ENCODE assay signal across 8 cellular contexts in genomic region chr19:10292206-10292788, GRCh38. TPM values are rescaled to one million over a fixed set of nuclear protein-coding genes. Genes with fewer than 3 reads are reported as not detected.
DNase-seq lines count a peak whose midpoint lies in the region; ATAC-seq and TF ChIP-seq lines count a peak whose summit lies in the region.

No MANE protein-coding gene starts in this region.

- H3K9me3 ChIP-seq in ovary (no peaks in the 10 kb centered on the region), uterus (no peaks in the 10 kb centered on the region)

- H3K27me3 ChIP-seq in GM06990 (replicated peaks; ENCODE audit: control insufficient read depth, insufficient read depth, low read length) (no peaks in the 10 kb centered on the region), ovary (peaks cover 6% of the 10 kb centered on the region), uterus (peaks cover 46 to 71% of the 10 kb centered on the region in 2 donors)

- H3K4me3 ChIP-seq in GM06990 (replicated peaks; ENCODE audit: low read depth, low read length) (peak overlapping the region; percentile 55), ovary (peak overlapping the region; percentile 4), uterus (no peak overlapping the region)

- WGBS in ovary, 3 donors, result 1 to 2% (median 2%) methylated on average over 22 to 45 of the region's 45 CpGs

- no peak for TF ChIP-seq EP300 in ovary (IDR thresholded peaks at IDR 0.05)

- H3K4me1 ChIP-seq in ovary (ENCODE audit: insufficient read depth), result peaks cover 21% of the 10 kb centered on the region
- peaks cover 0 to 36% of the 10 kb centered on the region in 2 donors for H3K4me1 ChIP-seq in uterus

- DNase-seq in GM06990 (ENCODE audit: extremely low read depth, insufficient read length), result peak; percentile 85
- peak; percentile 84 for DNase-seq in RPMI7951 (ENCODE audit: low read depth)
- DNase-seq in activated gamma-delta T cell treated with anti-CD3 and anti-CD28 coated beads, Interleukin-2, amount 50 U/mL, for 16 hours (ENCODE audit: low read depth), result peak; percentile 50
- peak; percentile 85 for DNase-seq in glomerular visceral epithelial cell (ENCODE audit: extremely low spot score)
- DNase-seq in ovary, result peak; percentile 59 to 85 (median 66)
- peak; percentile 53 to 54 for DNase-seq in uterus

- H3K27ac ChIP-seq in ovary (no peak overlapping the region), uterus (no peak overlapping the region)

- TF ChIP-seq POLR2A in ovary (IDR thresholded peaks at IDR 0.05), result no peak
- no peak for TF ChIP-seq POLR2A in uterus (IDR thresholded peaks at IDR 0.05)

- intact Hi-C loops in ovary (cut with DNase I) (no loop called here), uterus (cut with DNase I; ENCODE audit: low total_unique reads) (no loop called here)

- peak; percentile 40 for ATAC-seq in HG03039 (IDR thresholded peaks at IDR 0.05; ENCODE audit: unreplicated experiment)
- ATAC-seq in GM18858 (IDR thresholded peaks at IDR 0.05; ENCODE audit: unreplicated experiment), result no peak

- H3K36me3 ChIP-seq in GM06990 (ENCODE audit: control insufficient read depth, insufficient read depth, low read length) (no peaks in the 10 kb centered on the region), ovary (no peaks in the 10 kb centered on the region), uterus (no peaks in the 10 kb centered on the region)

- TF ChIP-seq CTCF in GM06990 (IDR thresholded peaks at IDR 0.05; ENCODE audit: insufficient read depth, low read length, poor library complexity, severe bottlenecking) (no peak), ovary (IDR thresholded peaks at IDR 0.05) (no peak), uterus (IDR thresholded peaks at IDR 0.05) (no peak)

RNA-seq across cellular contexts. Expression of gene ICAM5, which starts 2.5 kb away (rescaled TPM):
- 12.0 and 15.8 TPM in 2 replicates for total RNA-seq in RPMI7951 (2014; rRNA removed; shearing (Covaris generic))
- total RNA-seq in ovary (10 to 100 TPM in 3 of 7 donors, 1 to 10 TPM in 1, under 1 TPM in 3; 0.51 to 16.1 (median 2.5) TPM), uterus (under 1 TPM in 3 of 4 donors, not detected in 1; 0.07 to 0.88 (median 0.29) TPM)
- under 1 TPM in 1 of 2 donors, not detected in 1; 0.11 TPM for polyA plus RNA-seq in ovary

RNA-seq across cellular contexts. Expression of gene ICAM4, which starts 5.5 kb away (rescaled TPM):
- total RNA-seq in RPMI7951 (2014; rRNA removed; shearing (Covaris generic)), result 0.24 and 0.39 TPM in 2 replicates
- total RNA-seq in ovary (1 to 10 TPM in 2 of 7 donors, under 1 TPM in 5; 0.26 to 3.3 (median 0.60) TPM), uterus (under 1 TPM in 1 of 4 donors, not detected in 3; 0.41 TPM)
- under 1 TPM; 0.17 to 0.29 TPM for polyA plus RNA-seq in ovary

RNA-seq across cellular contexts. Expression of gene ZGLP1, which starts 17.3 kb away (rescaled TPM):
- total RNA-seq in RPMI7951 (2014; rRNA removed; shearing (Covaris generic)), result 0.88 and 1.2 TPM in 2 replicates
- 1 to 10 TPM; 2.6 to 5.6 (median 3.0) TPM for total RNA-seq in ovary
- polyA plus RNA-seq in ovary, result 1 to 10 TPM in 1 of 2 donors, under 1 TPM in 1; 0.27 to 4.5 TPM
- 1 to 10 TPM in 2 of 4 donors, not detected in 2; 1.0 to 2.5 TPM for total RNA-seq in uterus

RNA-seq across cellular contexts. Expression of gene ICAM1, which starts 21.4 kb away (rescaled TPM):
- total RNA-seq in RPMI7951 (2014; rRNA removed; shearing (Covaris generic)), result 75.1 and 81.1 TPM in 2 replicates
- 100 to 1,000 TPM in 1 of 7 donors, 10 to 100 TPM in 6; 12.1 to 116 (median 18.7) TPM for total RNA-seq in ovary
- 10 to 100 TPM; 12.3 to 20.6 TPM for polyA plus RNA-seq in ovary
- total RNA-seq in uterus, result 10 to 100 TPM in 3 of 4 donors, 1 to 10 TPM in 1; 6.5 to 32.8 (median 23.2) TPM

RNA-seq across cellular contexts. Expression of gene FDX2, which starts 23.5 kb away (rescaled TPM):
- total RNA-seq in RPMI7951 (2014; rRNA removed; shearing (Covaris generic)), result 33.0 and 50.1 TPM in 2 replicates
- total RNA-seq in ovary (10 to 100 TPM; 11.1 to 23.6 (median 13.2) TPM), uterus (10 to 100 TPM in 1 of 4 donors, 1 to 10 TPM in 3; 1.5 to 12.7 (median 4.9) TPM)
- 10 to 100 TPM in 1 of 2 donors, 1 to 10 TPM in 1; 2.5 to 16.8 TPM for polyA plus RNA-seq in ovary

Comparison
In these comparisons a context has a peak if more than half of its experiments do, and no peak if none do; other contexts are left out.
1. H3K4me3 ChIP-seq: peak in GM06990 (single experiment) and ovary (single experiment); none in uterus (0 of 2).
2. Peak in every context shown above with its lines, with median percentiles within 50 percentile points of each other: DNase-seq.